Comparison of ENCODE assay signal across 20 cellular contexts in the genomic region with DNA sequence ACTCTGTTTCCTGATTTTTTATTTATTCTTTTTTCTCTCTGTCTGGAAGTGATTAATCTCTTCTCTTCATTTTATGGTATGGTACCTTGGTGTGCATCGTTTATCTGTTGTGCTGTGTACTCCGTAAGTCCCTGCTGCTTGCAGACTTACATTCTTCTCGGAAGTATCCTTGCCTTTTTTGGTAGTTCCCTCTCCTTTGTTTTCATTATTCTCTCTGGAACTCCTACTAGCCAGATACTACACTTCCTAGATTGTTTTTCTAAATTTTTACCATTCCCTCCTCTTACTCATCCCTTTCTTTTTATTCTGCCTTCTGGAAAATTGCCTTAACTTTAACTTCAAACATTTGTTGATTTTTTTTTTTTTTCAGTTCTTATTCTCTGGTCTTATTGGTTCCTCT. TPM values are rescaled to one million over a fixed set of nuclear protein-coding genes. Genes with fewer than 3 reads are reported as not detected.
DNase-seq lines count a peak whose midpoint lies in the region; TF ChIP-seq lines count a peak whose summit lies in the region.
"Had no signal": no experiment of that assay in that cellular context is flagged by ENCODE, and none has a peak within 500 bp of the region (broad histone marks: within the 10 kb centered on the region; RNA-seq: fewer than 3 reads in every experiment).

No MANE protein-coding gene starts in this region.

- peaks cover 2% of the 10 kb centered on the region for H3K27me3 Mint-ChIP-seq in endothelial cell (ENCODE audit: unreplicated experiment)
- H3K27me3 Mint-ChIP-seq: activated CD8-positive, alpha-beta memory T cell treated with anti-CD3 and anti-CD28 coated beads, Interleukin-2, amount 10 ng/mL, durations not matched to agents 7 days and 5 days had no signal

- WGBS in ovary, 3 donors = 8 to 20% (median 9%) methylated on average over 3 of the region's 3 CpGs

- H3K9me3 ChIP-seq in HEK293 (ENCODE audit: control insufficient read depth, insufficient read depth, low read depth, low read length) (no peaks in the 10 kb centered on the region), osteoblast (ENCODE audit: low read depth, low read length) (no peaks in the 10 kb centered on the region), ovary (no peaks in the 10 kb centered on the region)

- H3K27ac ChIP-seq in HEK293 (ENCODE audit: extremely low read depth, low read depth, low read length) (no peak overlapping the region), osteoblast (ENCODE audit: low read depth, low read length) (no peak overlapping the region), ovary (no peak overlapping the region)
- H3K27ac ChIP-seq: epithelial cell of prostate, vagina had no signal

- no peak for TF ChIP-seq CTCF in HEK293 (tag by site-specific recombination; IDR thresholded peaks at IDR 0.05)
- TF ChIP-seq CTCF in endothelial cell (IDR thresholded peaks at IDR 0.05; ENCODE audit: unreplicated experiment) = no peak
- no peak for TF ChIP-seq CTCF in osteoblast (IDR thresholded peaks at IDR 0.05; ENCODE audit: extremely low read depth, low read depth, low read length)
- TF ChIP-seq CTCF in ovary (IDR thresholded peaks at IDR 0.05) = no peak

- peaks cover 22% of the 10 kb centered on the region for H3K4me1 Mint-ChIP-seq in endothelial cell (ENCODE audit: unreplicated experiment)

- H3K36me3 ChIP-seq in HEK293 (ENCODE audit: control insufficient read depth in 2 of 2, insufficient read depth in 1 of 2, low read length in 2 of 2) (no peaks in the 10 kb centered on the region), osteoblast (ENCODE audit: insufficient read depth, low read length) (no peaks in the 10 kb centered on the region), ovary (no peaks in the 10 kb centered on the region)
- H3K36me3 ChIP-seq: vagina had no signal

- H3K4me2 ChIP-seq in osteoblast (ENCODE audit: insufficient read depth, low read length) = peak overlapping the region; percentile 75

- peak; percentile 44 for DNase-seq in AG20443 (ENCODE audit: low spot score)
- no peak for DNase-seq in endothelial cell (ENCODE audit: low spot score)
- DNase-seq in osteoblast (ENCODE audit: insufficient read length, low spot score, missing footprints) = peak; percentile 38
- DNase-seq in NCI-H446 treated with DMSO at 0.1 percent for 48 hours (lab: John Stamatoyannopoulos, UW) = no peak
- DNase-seq in mucosa of gallbladder (ENCODE audit: low spot score) = no peak
- DNase-seq in NCI-H82 treated with DMSO at 0.1 percent for 48 hours (lab: John Stamatoyannopoulos, UW; ENCODE audit: unreplicated experiment) = no peak
- DNase-seq in ovary = no peak
- DNase-seq: activated CD4-positive, CD25-positive, alpha-beta regulatory T cell treated with anti-CD3 and anti-CD28 coated beads, Interleukin-2, amount 50 U/mL, for 72 hours; activated CD8-positive, alpha-beta memory T cell treated with anti-CD3 and anti-CD28 coated beads, Interleukin-2, amount 10 ng/mL, durations not matched to agents 7 days and 5 days; activated gamma-delta T cell treated with Interleukin-2 at 50 U/mL for 16 hours; Calu3; GF-D8; glutamatergic neuron; NCI-H2081 treated with DMSO at 0.1 percent for 48 hours; OCI-M1; T-helper 2 cell had no signal

- TF ChIP-seq EP300 in ovary (IDR thresholded peaks at IDR 0.05) = no peak

- CTCF ChIA-PET in HEK293 (lab: Yijun Ruan, JAX) = interaction anchor here (0.5 kb wide), 1 partner anchor 465 kb away, joined by 3 read pairs; no protein-coding TSS in a partner anchor

- POLR2A ChIA-PET in HEK293 (lab: Yijun Ruan, JAX) = no interaction called here

- no peak overlapping the region for H2AFZ ChIP-seq in osteoblast (ENCODE audit: low read length)

- H3K79me2 ChIP-seq in osteoblast (ENCODE audit: insufficient read depth, low read length) = peaks cover 50% of the 10 kb centered on the region

- no peaks in the 10 kb centered on the region for H3K9me3 Mint-ChIP-seq in endothelial cell (ENCODE audit: unreplicated experiment)

- intact Hi-C loops in ovary (cut with DNase I) = no loop called here

- no peak overlapping the region for H3K4me3 ChIP-seq in HEK293 (ENCODE audit: low read depth, low read length)
- peak overlapping the region; percentile 50 for H3K4me3 ChIP-seq in osteoblast (ENCODE audit: insufficient read depth, low read length)
- H3K4me3 ChIP-seq in ovary = no peak overlapping the region
- H3K4me3 ChIP-seq: coronary artery, vagina had no signal

- H3K4me1 ChIP-seq in HEK293 (ENCODE audit: control insufficient read depth, insufficient read depth, low read length) (peaks cover 9% of the 10 kb centered on the region), osteoblast (ENCODE audit: insufficient read depth, low read length) (peaks cover 20% of the 10 kb centered on the region), ovary (ENCODE audit: insufficient read depth) (peaks cover 7% of the 10 kb centered on the region)

- no peaks in the 10 kb centered on the region for H3K36me3 Mint-ChIP-seq in endothelial cell (ENCODE audit: low read depth, unreplicated experiment)

- H3K27ac Mint-ChIP-seq in endothelial cell (ENCODE audit: unreplicated experiment) = peak overlapping the region; percentile 98
- H3K27ac Mint-ChIP-seq: activated CD8-positive, alpha-beta memory T cell treated with anti-CD3 and anti-CD28 coated beads, Interleukin-2, amount 10 ng/mL, durations not matched to agents 7 days and 5 days had no signal

- H4K20me1 ChIP-seq in osteoblast (ENCODE audit: insufficient read depth, low read length) = peaks cover 22% of the 10 kb centered on the region

- no peak for TF ChIP-seq POLR2A in ovary (IDR thresholded peaks at IDR 0.05)

- no peaks in the 10 kb centered on the region for H3K27me3 ChIP-seq in osteoblast (ENCODE audit: insufficient read depth, low read length)
- H3K27me3 ChIP-seq in ovary = no peaks in the 10 kb centered on the region
- H3K27me3 ChIP-seq: vagina had no signal

- peak overlapping the region; percentile 62 for H3K4me3 Mint-ChIP-seq in endothelial cell (ENCODE audit: unreplicated experiment)
- H3K4me3 Mint-ChIP-seq: activated CD8-positive, alpha-beta memory T cell treated with anti-CD3 and anti-CD28 coated beads, Interleukin-2, amount 10 ng/mL, durations not matched to agents 7 days and 5 days had no signal

TF ChIP-seq in HEK293, 187 proteins besides CTCF, POLR2A, EP300 and RAD21:
- TF ChIP-seq ZNF214 (tag by site-specific recombination; IDR thresholded peaks at IDR 0.05; ENCODE audit: borderline replicate concordance) (no peak), ZNF670 (tag by site-specific recombination; IDR thresholded peaks at IDR 0.05; ENCODE audit: low read depth) (no peak), GLIS1 (tag by site-specific recombination; IDR thresholded peaks at IDR 0.05) (no peak), GLI2 (tag by site-specific recombination; IDR thresholded peaks at IDR 0.05; ENCODE audit: borderline replicate concordance, low read depth) (no peak), ZBTB17 (tag by site-specific recombination; IDR thresholded peaks at IDR 0.05) (0 out of 2 replicates have a peak, but pooled peaks have one; percentile 26), MYNN (tag by site-specific recombination; IDR thresholded peaks at IDR 0.05; ENCODE audit: borderline replicate concordance) (no peak), PRDM1 (tag by site-specific recombination; IDR thresholded peaks at IDR 0.05) (0 out of 2 replicates have a peak, but pooled peaks have one; percentile 26), ZNF701 (tag by site-specific recombination; IDR thresholded peaks at IDR 0.05) (no peak), WT1 (tag by site-specific recombination; IDR thresholded peaks at IDR 0.05) (no peak), ZNF707 (tag by site-specific recombination; IDR thresholded peaks at IDR 0.05) (no peak), ZNF610 (tag by site-specific recombination; IDR thresholded peaks at IDR 0.05; ENCODE audit: borderline replicate concordance) (no peak), ZNF138 (tag by site-specific recombination; IDR thresholded peaks at IDR 0.05; ENCODE audit: borderline replicate concordance) (no peak), YY1 (tag by site-specific recombination; IDR thresholded peaks at IDR 0.05) (no peak)
- TF ChIP-seq, protein P1, sequence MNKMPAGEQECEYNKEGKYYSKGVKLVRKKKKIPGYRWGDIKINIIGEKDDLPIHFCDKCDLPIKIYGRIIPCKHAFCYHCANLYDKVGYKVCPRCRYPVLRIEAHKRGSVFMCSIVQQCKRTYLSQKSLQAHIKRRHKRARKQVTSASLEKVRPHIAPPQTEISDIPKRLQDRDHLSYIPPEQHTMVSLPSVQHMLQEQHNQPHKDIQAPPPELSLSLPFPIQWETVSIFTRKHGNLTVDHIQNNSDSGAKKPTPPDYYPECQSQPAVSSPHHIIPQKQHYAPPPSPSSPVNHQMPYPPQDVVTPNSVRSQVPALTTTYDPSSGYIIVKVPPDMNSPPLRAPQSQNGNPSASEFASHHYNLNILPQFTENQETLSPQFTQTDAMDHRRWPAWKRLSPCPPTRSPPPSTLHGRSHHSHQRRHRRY (tag by site-specific recombination; IDR thresholded peaks at IDR 0.05) = no peak
- TF ChIP-seq, protein P2, sequence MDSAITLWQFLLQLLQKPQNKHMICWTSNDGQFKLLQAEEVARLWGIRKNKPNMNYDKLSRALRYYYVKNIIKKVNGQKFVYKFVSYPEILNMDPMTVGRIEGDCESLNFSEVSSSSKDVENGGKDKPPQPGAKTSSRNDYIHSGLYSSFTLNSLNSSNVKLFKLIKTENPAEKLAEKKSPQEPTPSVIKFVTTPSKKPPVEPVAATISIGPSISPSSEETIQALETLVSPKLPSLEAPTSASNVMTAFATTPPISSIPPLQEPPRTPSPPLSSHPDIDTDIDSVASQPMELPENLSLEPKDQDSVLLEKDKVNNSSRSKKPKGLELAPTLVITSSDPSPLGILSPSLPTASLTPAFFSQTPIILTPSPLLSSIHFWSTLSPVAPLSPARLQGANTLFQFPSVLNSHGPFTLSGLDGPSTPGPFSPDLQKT (IDR thresholded peaks at IDR 0.05; ENCODE audit: borderline replicate concordance, low read depth, low read length) = peak; percentile 70; the same call in 1 of the 2 replicates
- TF ChIP-seq, protein P3, sequence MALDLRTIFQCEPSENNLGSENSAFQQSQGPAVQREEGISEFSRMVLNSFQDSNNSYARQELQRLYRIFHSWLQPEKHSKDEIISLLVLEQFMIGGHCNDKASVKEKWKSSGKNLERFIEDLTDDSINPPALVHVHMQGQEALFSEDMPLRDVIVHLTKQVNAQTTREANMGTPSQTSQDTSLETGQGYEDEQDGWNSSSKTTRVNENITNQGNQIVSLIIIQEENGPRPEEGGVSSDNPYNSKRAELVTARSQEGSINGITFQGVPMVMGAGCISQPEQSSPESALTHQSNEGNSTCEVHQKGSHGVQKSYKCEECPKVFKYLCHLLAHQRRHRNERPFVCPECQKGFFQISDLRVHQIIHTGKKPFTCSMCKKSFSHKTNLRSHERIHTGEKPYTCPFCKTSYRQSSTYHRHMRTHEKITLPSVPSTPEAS (tag by site-specific recombination; IDR thresholded peaks at IDR 0.05) = no peak

RNA-seq across cellular contexts. Expression of a gene that starts 27.2 kb away (rescaled TPM):
- total RNA-seq in endothelial cell (ENCODE audit: unreplicated experiment) = 26.7 TPM
- total RNA-seq in osteoblast = 29.8 and 34.7 TPM in 2 replicates
- total RNA-seq in mucosa of gallbladder = 20.3 TPM
- total RNA-seq in ovary = 10 to 100 TPM; 15.0 to 29.7 (median 23.2) TPM
- polyA plus RNA-seq in ovary = 10 to 100 TPM in 1 of 2 donors, 1 to 10 TPM in 1; 8.9 to 14.6 TPM

Comparison
In these comparisons a context has a peak if more than half of its experiments do, and no peak if none do; other contexts are left out.
1. DNase-seq: peak in AG20443 (single experiment) and osteoblast (single experiment); none in endothelial cell (single experiment), NCI-H446 treated with DMSO at 0.1 percent for 48 hours (single experiment), mucosa of gallbladder (single experiment), NCI-H82 treated with DMSO at 0.1 percent for 48 hours (single experiment) and ovary (0 of 5).